ENCODE assay signal across 11 cellular contexts in the genomic region with DNA sequence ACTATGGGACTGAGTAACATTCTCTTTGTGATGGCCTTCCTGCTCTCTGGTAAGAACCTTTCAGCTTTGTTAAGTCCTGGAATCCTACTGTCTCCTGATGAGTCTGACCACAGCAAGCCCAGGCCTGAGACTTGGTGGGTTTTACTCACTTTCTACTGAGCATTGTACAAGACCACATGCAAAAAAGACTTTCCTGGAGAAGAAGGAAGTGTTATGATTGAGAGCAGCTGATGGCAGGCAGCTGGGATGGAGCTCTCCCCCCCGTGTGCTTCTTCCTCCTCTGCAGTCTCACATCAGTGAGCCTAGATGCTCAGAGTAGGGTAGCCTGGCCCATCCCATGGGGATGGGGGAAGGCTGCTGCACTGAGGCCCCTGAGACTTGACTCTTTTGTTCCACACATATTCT. TPM values are rescaled to one million over a fixed set of nuclear protein-coding genes. Genes with fewer than 3 reads are reported as not detected.
DNase-seq lines count a peak whose midpoint lies in the region; ATAC-seq and TF ChIP-seq lines count a peak whose summit lies in the region.
"Had no signal": no experiment of that assay in that cellular context is flagged by ENCODE, and none has a peak within 500 bp of the region (broad histone marks: within the 10 kb centered on the region; RNA-seq: fewer than 3 reads in every experiment).

No MANE protein-coding gene starts in this region.

- no peaks in the 10 kb centered on the region for H3K79me2 ChIP-seq in mammary epithelial cell (ENCODE audit: insufficient read depth, low read length)

- peak; percentile 56 for ATAC-seq in HG02678 (IDR thresholded peaks at IDR 0.05; ENCODE audit: unreplicated experiment)
- ATAC-seq: K562 had no signal

- H3K9me3 ChIP-seq in neuron (ENCODE audit: low read length) (no peaks in the 10 kb centered on the region), mammary epithelial cell (replicated peaks; ENCODE audit: insufficient read depth, low read length) (no peaks in the 10 kb centered on the region), uterus (no peaks in the 10 kb centered on the region)

- DNase-seq in activated CD4-positive, alpha-beta T cell treated with anti-CD3 and anti-CD28 coated beads, Interleukin-2, amount 10 ng/mL, durations not matched to agents 24 days and 14 days = no peak
- DNase-seq in activated CD4-positive, alpha-beta T cell treated with anti-CD3 and anti-CD28 coated beads for 4 hours = no peak
- peak; percentile 33 for DNase-seq in NAMALWA (ENCODE audit: low spot score)
- no peak for DNase-seq in mammary epithelial cell
- no peak for DNase-seq in uterus
- no peak for DNase-seq in foreskin fibroblast
- DNase-seq: activated gamma-delta T cell treated with Interleukin-2 at 50 U/mL for 16 hours had no signal

- dilution Hi-C loops in mammary epithelial cell (cut with HindIII; ENCODE audit: low sequenced_read_pairs) = no loop called here

- TF ChIP-seq POLR2A in uterus (IDR thresholded peaks at IDR 0.05) = no peak

- in situ Hi-C loops in mammary epithelial cell (cut with MboI; ENCODE audit: low sequenced_read_pairs in 2 of 2) = no loop called here

- H3K27ac Mint-ChIP-seq in activated CD4-positive, alpha-beta T cell treated with anti-CD3 and anti-CD28 coated beads, Interleukin-2, amount 10 ng/mL, durations not matched to agents 24 days and 14 days = peak overlapping the region; percentile 77

- intact Hi-C loops in activated CD4-positive, alpha-beta T cell treated with anti-CD3 and anti-CD28 coated beads, Interleukin-2, amount 10 ng/mL, durations not matched to agents 24 days and 14 days (cut with micrococcal nuclease) = loop anchor here (1.0 to 10.0 kb wide), 4 partner anchors 15 to 545 kb away; partner anchors contain the start of gene HCLS1
- intact Hi-C loops in mammary epithelial cell (cut with micrococcal nuclease) (loop anchor here (2.0 to 5.0 kb wide), 5 partner anchors 94 to 545 kb away; no protein-coding TSS in a partner anchor), uterus (cut with DNase I; ENCODE audit: low total_unique reads) (no loop called here)

- 80% methylated on average over 1 of the region's 1 CpG for WGBS in mammary epithelial cell (ENCODE audit: low coverage, missing lambda C conversion rate)

- H3K36me3 ChIP-seq in neuron (ENCODE audit: insufficient read depth, low read length) = no peaks in the 10 kb centered on the region
- H3K36me3 ChIP-seq in mammary epithelial cell (ENCODE audit: insufficient read depth, low read length) = no peaks in the 10 kb centered on the region
- H3K36me3 ChIP-seq in uterus = no peaks in the 10 kb centered on the region

- H3K27me3 ChIP-seq in neuron (ENCODE audit: insufficient read depth, low read length) (no peaks in the 10 kb centered on the region), mammary epithelial cell (ENCODE audit: insufficient read depth, low read length) (no peaks in the 10 kb centered on the region), uterus (no peaks in the 10 kb centered on the region)

- no peaks in the 10 kb centered on the region for H4K20me1 ChIP-seq in mammary epithelial cell (ENCODE audit: insufficient read depth, low read length)

- H3K4me1 ChIP-seq in neuron (ENCODE audit: insufficient read depth, low read length) (peaks cover 26% of the 10 kb centered on the region), mammary epithelial cell (ENCODE audit: insufficient read depth, low read length) (no peaks in the 10 kb centered on the region), uterus (no peaks in the 10 kb centered on the region)

- H3K4me3 ChIP-seq in neuron (ENCODE audit: low read length) (no peak overlapping the region), mammary epithelial cell (replicated peaks in 1 of 3; ENCODE audit: insufficient read depth in 1 of 3, low read depth in 2 of 3, low read length in 3 of 3) (no peak overlapping the region), uterus (no peak overlapping the region), foreskin fibroblast (ENCODE audit: low read depth in 1 of 2, low read length in 2 of 2) (no peak overlapping the region)
- H3K4me3 ChIP-seq: K562 had no signal

- no peaks in the 10 kb centered on the region for H3K9me3 Mint-ChIP-seq in activated CD4-positive, alpha-beta T cell treated with anti-CD3 and anti-CD28 coated beads, Interleukin-2, amount 10 ng/mL, durations not matched to agents 24 days and 14 days

- CTCF ChIA-PET in mammary epithelial cell (lab: Charles Lee; ENCODE audit: low non-redundant PET) = no interaction called here

- peak overlapping the region; percentile 6 for H2AFZ ChIP-seq in neuron (ENCODE audit: low read depth, low read length)
- H2AFZ ChIP-seq in mammary epithelial cell (ENCODE audit: low read depth, low read length) = no peak overlapping the region

- no peak overlapping the region for H3K9ac ChIP-seq in mammary epithelial cell (ENCODE audit: insufficient read depth, low read length)

- H3K27ac ChIP-seq in mammary epithelial cell (ENCODE audit: insufficient read depth, low read depth, low read length) (no peak overlapping the region), uterus (no peak overlapping the region)

- no peak for TF ChIP-seq CTCF in mammary epithelial cell (conservative IDR thresholded peaks at IDR 0.05 in 1 of 2, IDR thresholded peaks at IDR 0.05 in 1 of 2; ENCODE audit: extremely low read depth in 1 of 2, insufficient read depth in 1 of 2, low read depth in 1 of 2, low read length in 2 of 2)
- no peak for TF ChIP-seq CTCF in uterus (IDR thresholded peaks at IDR 0.05)
- no peak for TF ChIP-seq CTCF in foreskin fibroblast (IDR thresholded peaks at IDR 0.05; ENCODE audit: low read depth, low read length)

- H3K4me1 Mint-ChIP-seq in activated CD4-positive, alpha-beta T cell treated with anti-CD3 and anti-CD28 coated beads, Interleukin-2, amount 10 ng/mL, durations not matched to agents 24 days and 14 days = peaks cover 28% of the 10 kb centered on the region

- H3K36me3 Mint-ChIP-seq in activated CD4-positive, alpha-beta T cell treated with anti-CD3 and anti-CD28 coated beads, Interleukin-2, amount 10 ng/mL, durations not matched to agents 24 days and 14 days (ENCODE audit: low read depth) = no peaks in the 10 kb centered on the region

- H3K4me2 ChIP-seq in mammary epithelial cell (ENCODE audit: insufficient read depth, low read depth, low read length) = no peak overlapping the region

- BruUV-seq in mammary epithelial cell (replicated peaks; lab: Mats Ljungman, UMichigan) = no TSS peak

- H3K4me3 Mint-ChIP-seq in activated CD4-positive, alpha-beta T cell treated with anti-CD3 and anti-CD28 coated beads, Interleukin-2, amount 10 ng/mL, durations not matched to agents 24 days and 14 days = no peak overlapping the region

- H3K27me3 Mint-ChIP-seq in activated CD4-positive, alpha-beta T cell treated with anti-CD3 and anti-CD28 coated beads, Interleukin-2, amount 10 ng/mL, durations not matched to agents 24 days and 14 days = no peaks in the 10 kb centered on the region

RNA-seq across cellular contexts. Expression of gene CD86, which starts 36.4 kb away (rescaled TPM):
- 1.4 TPM in 2 replicates for total RNA-seq in activated CD4-positive, alpha-beta T cell treated with anti-CD3 and anti-CD28 coated beads, Interleukin-2, amount 10 ng/mL, durations not matched to agents 24 days and 14 days
- total RNA-seq in mammary epithelial cell (1 to 10 TPM in 1 of 2 donors, under 1 TPM in 1; 0.17 to 9.6 TPM), uterus (1 to 10 TPM in 3 of 4 donors, under 1 TPM in 1; 0.29 to 4.3 (median 3.0) TPM)
- polyA plus RNA-seq in mammary epithelial cell = 4.2 TPM
- 4.3 TPM for polyA minus RNA-seq in mammary epithelial cell
- total RNA-seq: lung microvascular endothelial cell had no signal
- polyA plus RNA-seq: K562 had no signal
